ENCODE assay signal across 18 cellular contexts in genomic region chr14:63974176-63974575, GRCh38.
DNase-seq lines count a peak whose midpoint lies in the region; ATAC-seq, FAIRE-seq and TF ChIP-seq lines count a peak whose summit lies in the region.
"Had no signal": no experiment of that assay in that cellular context is flagged by ENCODE, and none has a peak within 500 bp of the region (broad histone marks: within the 10 kb centered on the region; RNA-seq: fewer than 3 reads in every experiment).

No MANE protein-coding gene starts in this region.

- no peaks in the 10 kb centered on the region for H3K27me3 Mint-ChIP-seq in T-helper 17 cell
- H3K27me3 Mint-ChIP-seq in neural crest cell (ENCODE audit: low read depth): no peaks in the 10 kb centered on the region
- H3K27me3 Mint-ChIP-seq: B cell had no signal

- dilution Hi-C loops in IMR-90 (cut with HindIII; ENCODE audit: low sequenced_read_pairs, unreplicated experiment): no loop called here

- H3K4me3 ChIP-seq in IMR-90 (ENCODE audit: insufficient read depth, low read depth, low read length): no peak overlapping the region
- H3K4me3 ChIP-seq: BLaER1 treated with 17β-estradiol and CSF1 and Interleukin-3, amounts not matched to agents 10 nM and 100 nM; GM23338 had no signal

- H2BK5ac ChIP-seq in IMR-90 (ENCODE audit: low read depth, low read length, poor library complexity, severe bottlenecking): no peak overlapping the region

- peak overlapping the region; percentile 23 for H2AK9ac ChIP-seq in IMR-90 (replicated peaks; ENCODE audit: low read depth, low read length, poor library complexity)

- CTCF ChIA-PET in IMR-90 (lab: Yijun Ruan, JAX): interaction anchor here (0.7 kb wide), 1 partner anchor 17 kb away, joined by 3 read pairs; no protein-coding TSS in a partner anchor

- no peak overlapping the region for H2BK120ac ChIP-seq in IMR-90 (ENCODE audit: low read depth, low read length)

- TF ChIP-seq POLR2A in GM12891 (IDR thresholded peaks at IDR 0.05; ENCODE audit: low read depth, low read length) (no peak), IMR-90 (IDR thresholded peaks at IDR 0.05; ENCODE audit: low read depth, low read length) (no peak)

- no peaks in the 10 kb centered on the region for H3K27me3 ChIP-seq in IMR-90 (ENCODE audit: control insufficient read depth, insufficient read depth, low read length)
- H3K27me3 ChIP-seq: BLaER1 treated with 17β-estradiol and CSF1 and Interleukin-3, amounts not matched to agents 10 nM and 100 nM had no signal

- TF ChIP-seq CTCF in IMR-90 (conservative IDR thresholded peaks at IDR 0.05; ENCODE audit: low read depth, low read length) (no peak), neural crest cell (conservative IDR thresholded peaks at IDR 0.05) (no peak)

- H3K4me3 Mint-ChIP-seq in T-helper 17 cell: no peak overlapping the region
- H3K4me3 Mint-ChIP-seq in neural crest cell: no peak overlapping the region
- H3K4me3 Mint-ChIP-seq: B cell; CD8-positive, alpha-beta T cell; GM23338 had no signal

- H3K27ac ChIP-seq in IMR-90 (ENCODE audit: insufficient read depth, low read length): no peak overlapping the region
- H3K27ac ChIP-seq: BLaER1 treated with 17β-estradiol and CSF1 and Interleukin-3, amounts not matched to agents 10 nM and 100 nM had no signal

- no peak overlapping the region for H4K8ac ChIP-seq in IMR-90 (ENCODE audit: low read depth in 2 of 2, low read length in 2 of 2)

- H4K91ac ChIP-seq in IMR-90 (ENCODE audit: insufficient read depth, low read depth, low read length): no peak overlapping the region

- no peak overlapping the region for H2BK15ac ChIP-seq in IMR-90 (ENCODE audit: low read depth, low read length)

- H3K4me1 ChIP-seq in IMR-90 (ENCODE audit: control insufficient read depth, insufficient read depth, low read length): no peaks in the 10 kb centered on the region
- H3K4me1 ChIP-seq: BLaER1 treated with 17β-estradiol and CSF1 and Interleukin-3, amounts not matched to agents 10 nM and 100 nM had no signal

- no peak overlapping the region for H3K14ac ChIP-seq in IMR-90 (replicated peaks; ENCODE audit: low read depth, low read length)

- H3K23ac ChIP-seq in IMR-90 (ENCODE audit: low read depth, low read length): no peak overlapping the region

- no peak overlapping the region for H3K56ac ChIP-seq in IMR-90 (ENCODE audit: extremely low read depth, insufficient read depth, low read length)

- H3K9me1 ChIP-seq in IMR-90 (ENCODE audit: insufficient read depth, low read length): no peaks in the 10 kb centered on the region

- in situ Hi-C loops in IMR-90 (cut with MboI; ENCODE audit: low sequenced_read_pairs): no loop called here

- no peak overlapping the region for H3K4ac ChIP-seq in IMR-90 (ENCODE audit: low read depth, low read length)

- H3K36me3 ChIP-seq in IMR-90 (ENCODE audit: control insufficient read depth, insufficient read depth, low read length): no peaks in the 10 kb centered on the region

- no peak overlapping the region for H2AFZ ChIP-seq in IMR-90 (replicated peaks; ENCODE audit: low read length, poor library complexity)
- H2AFZ ChIP-seq: GM23338 had no signal

- no peak overlapping the region for H3K18ac ChIP-seq in IMR-90 (ENCODE audit: low read depth, low read length)

- BruUV-seq in IMR-90 (replicated peaks; lab: Mats Ljungman, UMichigan): no TSS peak

- no peak overlapping the region for H4K5ac ChIP-seq in IMR-90 (ENCODE audit: low read depth, low read length)

- TF ChIP-seq RAD21 in IMR-90 (IDR thresholded peaks at IDR 0.05; ENCODE audit: low read length): no peak

- peaks cover 9% of the 10 kb centered on the region for H3K36me3 Mint-ChIP-seq in T-helper 17 cell (ENCODE audit: low read depth)
- peaks cover 17% of the 10 kb centered on the region for H3K36me3 Mint-ChIP-seq in neural crest cell (ENCODE audit: low read depth)

- H3K4me2 ChIP-seq in IMR-90 (ENCODE audit: low read depth, low read length): no peak overlapping the region
- H3K4me2 ChIP-seq: BLaER1 treated with 17β-estradiol and CSF1 and Interleukin-3, amounts not matched to agents 10 nM and 100 nM; GM23338 had no signal

- POLR2A ChIA-PET in IMR-90 (lab: Charles Lee; ENCODE audit: unreplicated experiment): no interaction called here

- no peak for FAIRE-seq in GM12891 (lab: Jason Lieb, UNC)
- FAIRE-seq: H54, HepG2 had no signal

- H3K9me3 ChIP-seq in IMR-90 (ENCODE audit: control insufficient read depth, insufficient read depth, low read length): no peaks in the 10 kb centered on the region
- H3K9me3 ChIP-seq in T-helper 17 cell (ENCODE audit: control insufficient read depth, low read length, poor library complexity, severe bottlenecking): no peaks in the 10 kb centered on the region
- H3K9me3 ChIP-seq: BLaER1 treated with 17β-estradiol and CSF1 and Interleukin-3, amounts not matched to agents 10 nM and 100 nM had no signal

- H3K4me1 Mint-ChIP-seq in T-helper 17 cell (peaks cover 8% of the 10 kb centered on the region), neural crest cell (peaks cover 5% of the 10 kb centered on the region)
- H3K4me1 Mint-ChIP-seq: B cell, GM23338 had no signal

- H3K27ac Mint-ChIP-seq in T-helper 17 cell (peak overlapping the region; percentile 63), neural crest cell (ENCODE audit: unreplicated experiment) (peak overlapping the region; percentile 87)
- H3K27ac Mint-ChIP-seq: B cell; CD8-positive, alpha-beta T cell; GM23338 had no signal

- H2BK20ac ChIP-seq in IMR-90 (ENCODE audit: low read depth, low read length): no peak overlapping the region

- no peak overlapping the region for H3K9ac ChIP-seq in IMR-90 (ENCODE audit: low read depth, low read length)
- H3K9ac ChIP-seq: BLaER1 treated with 17β-estradiol and CSF1 and Interleukin-3, amounts not matched to agents 10 nM and 100 nM had no signal

- H2AK5ac ChIP-seq in IMR-90 (ENCODE audit: low read depth, low read length): no peak overlapping the region

- ATAC-seq in IMR-90 (ENCODE audit: low read depth): no peak
- ATAC-seq in T-helper 17 cell: no peak
- ATAC-seq in GM18517 (IDR thresholded peaks at IDR 0.05; ENCODE audit: unreplicated experiment): no peak
- ATAC-seq: CD8-positive, alpha-beta T cell; GM23338; HepG2 had no signal

- DNase-seq in GM12891 (ENCODE audit: insufficient read length, low spot score) (no peak), IMR-90 (no peak), T-helper 17 cell (no peak), neural crest cell (ENCODE audit: low read depth, low spot score) (no peak), AML-193 (lab: John Stamatoyannopoulos, UW) (no peak)
- no peak for DNase-seq in stimulated activated CD8-positive, alpha-beta memory T cell treated with anti-CD3 and anti-CD28 coated beads, Interleukin-4, amount 100 ng/mL, for 48 hours
- DNase-seq: 8988T; Calu3; CD8-positive, alpha-beta T cell; DMS79 treated with DMSO at 0.1 percent for 48 hours; GF-D8; HCEC 1CT had no signal

- no peaks in the 10 kb centered on the region for H3K9me3 Mint-ChIP-seq in neural crest cell
- H3K9me3 Mint-ChIP-seq: CD8-positive, alpha-beta T cell; GM23338 had no signal

- no peaks in the 10 kb centered on the region for H3K79me1 ChIP-seq in IMR-90 (ENCODE audit: low read depth in 1 of 2, low read length in 2 of 2)

- intact Hi-C loops in IMR-90 (cut with micrococcal nuclease): no loop called here

- H4K20me1 ChIP-seq in IMR-90 (ENCODE audit: insufficient read depth, low read length): no peaks in the 10 kb centered on the region
- H4K20me1 ChIP-seq: BLaER1 treated with 17β-estradiol and CSF1 and Interleukin-3, amounts not matched to agents 10 nM and 100 nM had no signal

- WGBS in IMR-90 (ENCODE audit: extremely low coverage in 2 of 2, insufficient read length in 1 of 2), 2 experiments: 93% methylated on average over 3 of the region's 5 CpGs; no CpG with 5 or more reads in 1 of the 2 experiments

TF ChIP-seq in GM12891, 5 proteins besides CTCF, POLR2A, EP300 and RAD21:
- TF ChIP-seq TAF1 (IDR thresholded peaks at IDR 0.05; ENCODE audit: low read depth, low read length) (no peak), PAX5 (IDR thresholded peaks at IDR 0.05; ENCODE audit: insufficient read depth, low read length, severe bottlenecking) (no peak), POU2F2 (IDR thresholded peaks at IDR 0.05; ENCODE audit: low read depth, low read length) (no peak), POLR2AphosphoS5 (IDR thresholded peaks at IDR 0.05; ENCODE audit: low read depth, low read length) (no peak), SPI1 (IDR thresholded peaks at IDR 0.05; ENCODE audit: low read depth, low read length) (peak; percentile 54; the same call in 1 of the 2 replicates)
TF ChIP-seq in GM12891: peak in this region for 1.

TF ChIP-seq in IMR-90, 13 proteins besides CTCF, POLR2A, EP300 and RAD21:
- TF ChIP-seq BHLHE40 (IDR thresholded peaks at IDR 0.05; ENCODE audit: low read depth, low read length): no peak
- no peak for TF ChIP-seq RCOR1 (IDR thresholded peaks at IDR 0.05; ENCODE audit: insufficient replicate concordance, low read length)
- no peak for TF ChIP-seq NFE2L2 (IDR thresholded peaks at IDR 0.05; ENCODE audit: low read depth, low read length)
- no peak for TF ChIP-seq RFX5 (IDR thresholded peaks at IDR 0.05; ENCODE audit: low read depth, low read length)
- TF ChIP-seq ELK1 (IDR thresholded peaks at IDR 0.05; ENCODE audit: borderline replicate concordance, low read depth, low read length): no peak
